18 cellular contexts compared by ENCODE assay signal in genomic region chr1:225573216-225573615, GRCh38.
DNase-seq lines count a peak whose midpoint lies in the region; ATAC-seq and TF ChIP-seq lines count a peak whose summit lies in the region.
"Had no signal": no experiment of that assay in that cellular context is flagged by ENCODE, and none has a peak within 500 bp of the region (broad histone marks: within the 10 kb centered on the region; RNA-seq: fewer than 3 reads in every experiment).

No MANE protein-coding gene starts in this region.

- peaks cover 1% of the 10 kb centered on the region for H3K36me3 Mint-ChIP-seq in osteocyte (ENCODE audit: unreplicated experiment)
- H3K36me3 Mint-ChIP-seq: IgD-negative memory B cell had no signal

- H3K9me3 Mint-ChIP-seq in osteocyte (ENCODE audit: unreplicated experiment): no peaks in the 10 kb centered on the region
- H3K9me3 Mint-ChIP-seq: CD4-positive, alpha-beta T cell had no signal

- H3K9ac ChIP-seq in SK-N-MC (ENCODE audit: insufficient read length): no peak overlapping the region

- H3K4me3 Mint-ChIP-seq in osteocyte (ENCODE audit: unreplicated experiment): no peak overlapping the region
- H3K4me3 Mint-ChIP-seq: CD4-positive, alpha-beta T cell; IgD-negative memory B cell had no signal

- CTCF ChIA-PET in A673 (lab: Charles Lee): no interaction called here

- no TSS peak for BruUV-seq in A673 (replicated peaks; lab: Mats Ljungman, UMichigan)

- no peak for TF ChIP-seq CTCF in A673 (conservative IDR thresholded peaks at IDR 0.05; ENCODE audit: low read depth, low read length)
- TF ChIP-seq CTCF in osteocyte (IDR thresholded peaks at IDR 0.05): no peak

- peak overlapping the region; percentile 23 for H3K27ac Mint-ChIP-seq in osteocyte (ENCODE audit: unreplicated experiment)
- H3K27ac Mint-ChIP-seq: CD4-positive, alpha-beta T cell; IgD-negative memory B cell had no signal

- ATAC-seq in HG03097 (IDR thresholded peaks at IDR 0.05; ENCODE audit: low FRiP score, unreplicated experiment): no peak

- H3K9me3 ChIP-seq in A673 (ENCODE audit: low read depth, low read length, poor library complexity, severe bottlenecking) (no peaks in the 10 kb centered on the region), SK-N-MC (ENCODE audit: low read depth, low read length) (no peaks in the 10 kb centered on the region)
- H3K9me3 ChIP-seq: HAP-1 had no signal

- no peaks in the 10 kb centered on the region for H3K36me3 ChIP-seq in A673 (ENCODE audit: insufficient read depth, low read length, poor library complexity, severe bottlenecking)
- no peaks in the 10 kb centered on the region for H3K36me3 ChIP-seq in SK-N-MC (ENCODE audit: insufficient read depth, low read length)
- H3K36me3 ChIP-seq: HAP-1 had no signal

- peak; percentile 60 for DNase-seq in A673 (ENCODE audit: low spot score)
- peak; percentile 56 for DNase-seq in SK-N-MC (ENCODE audit: low read depth, low spot score)
- DNase-seq in foreskin melanocyte: peak; percentile 68
- no peak for DNase-seq in osteocyte (ENCODE audit: extremely low spot score, unreplicated experiment)
- DNase-seq in NOMO-1 (lab: John Stamatoyannopoulos, UW; ENCODE audit: unreplicated experiment in 2 of 2): no peak
- no peak for DNase-seq in NCI-H1092 (lab: John Stamatoyannopoulos, UW)
- DNase-seq: CD4-positive, alpha-beta T cell; DMS79; NCI-H1105; NCI-H2081 treated with DMSO at 0.1 percent for 48 hours; NCI-H446 treated with DMSO at 0.1 percent for 48 hours; NCI-H69; NK-92 treated with Interleukin-12 subunit alpha and Interleukin-12 subunit beta, amount 100 ng/mL, for 24 hours; OCI-M1; Right ventricle myocardium superior had no signal

- peak overlapping the region; percentile 39 for H3K27ac ChIP-seq in A673 (ENCODE audit: low read depth, low read length, poor library complexity, severe bottlenecking)
- no peak overlapping the region for H3K27ac ChIP-seq in SK-N-MC

- POLR2A ChIA-PET in A673 (lab: Charles Lee; ENCODE audit: low non-redundant PET): no interaction called here

- H3K27me3 ChIP-seq in A673 (replicated peaks; ENCODE audit: insufficient read depth, low read depth, low read length, poor library complexity): no peaks in the 10 kb centered on the region

- no peak overlapping the region for H3K4me3 ChIP-seq in A673 (ENCODE audit: low read depth, low read length, poor library complexity, severe bottlenecking)
- H3K4me3 ChIP-seq in SK-N-MC: no peak overlapping the region
- H3K4me3 ChIP-seq: HAP-1 had no signal

- intact Hi-C loops in A673 (cut with micrococcal nuclease; ENCODE audit: unreplicated experiment): no loop called here

- H3K4me1 Mint-ChIP-seq in osteocyte (ENCODE audit: unreplicated experiment): peaks cover 52% of the 10 kb centered on the region

- H3K27me3 Mint-ChIP-seq in osteocyte (ENCODE audit: unreplicated experiment): no peaks in the 10 kb centered on the region

- H3K4me1 ChIP-seq in A673 (ENCODE audit: insufficient read depth, low read length, poor library complexity, severe bottlenecking): peaks cover 33% of the 10 kb centered on the region

Comparison
In these comparisons a context has a peak if more than half of its experiments do, and no peak if none do; other contexts are left out.
1. DNase-seq: peak in A673 (single experiment), SK-N-MC (single experiment) and foreskin melanocyte (single experiment); none in osteocyte (single experiment), NOMO-1 (0 of 2) and NCI-H1092 (single experiment).